Comparison of ENCODE assay signal across 2 cellular contexts in the genomic region with DNA sequence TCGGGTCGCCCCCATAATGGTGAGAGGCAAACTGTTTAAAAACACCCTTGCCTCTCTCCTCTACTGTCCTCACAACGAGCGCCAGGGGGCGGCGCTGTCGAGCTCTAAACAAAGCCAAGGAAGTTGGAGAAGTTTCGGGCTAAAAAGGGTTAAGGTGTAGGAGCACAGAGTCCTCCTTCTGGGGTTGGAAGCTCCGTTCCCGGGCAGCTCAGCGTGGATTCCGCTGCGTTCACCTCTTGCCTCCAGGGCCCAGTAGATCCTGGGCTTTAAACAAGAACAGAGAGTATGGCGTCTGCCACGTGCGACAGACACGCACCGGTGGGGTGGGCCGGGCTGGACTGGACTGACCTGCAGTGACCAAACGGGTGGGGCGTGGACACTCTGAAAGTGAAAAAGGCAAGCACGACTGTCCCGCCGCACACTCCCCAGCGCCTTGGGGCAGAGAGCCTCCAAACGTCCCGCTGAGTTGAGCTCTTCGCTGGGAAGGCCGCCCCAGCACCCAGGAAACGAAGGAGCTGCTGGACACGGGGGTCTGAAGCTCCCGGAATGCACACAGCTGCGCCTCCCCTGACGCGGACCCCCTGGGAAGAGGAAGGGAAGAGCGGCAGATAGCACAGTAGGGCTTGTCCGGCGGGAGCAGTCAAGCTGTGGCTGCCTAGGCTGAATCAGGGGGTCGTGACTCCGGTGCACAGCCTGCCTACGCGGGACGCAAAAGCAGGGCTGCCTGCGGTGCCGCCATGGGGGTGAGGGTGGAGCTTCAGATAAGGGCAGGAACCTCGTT.
TF ChIP-seq lines count a peak whose summit lies in the region.

No MANE protein-coding gene starts in this region.

TF ChIP-seq in GM23338, 12 proteins besides CTCF, POLR2A, EP300 and RAD21 (continued from another document):
- TF ChIP-seq ZNF462 (CRISPR knock-in tag; IDR thresholded peaks at IDR 0.05): 0 out of 2 replicates have a peak, but pooled peaks have one; percentile 22
- TF ChIP-seq ETS1 (IDR thresholded peaks at IDR 0.05): no peak
- TF ChIP-seq, protein P1, sequence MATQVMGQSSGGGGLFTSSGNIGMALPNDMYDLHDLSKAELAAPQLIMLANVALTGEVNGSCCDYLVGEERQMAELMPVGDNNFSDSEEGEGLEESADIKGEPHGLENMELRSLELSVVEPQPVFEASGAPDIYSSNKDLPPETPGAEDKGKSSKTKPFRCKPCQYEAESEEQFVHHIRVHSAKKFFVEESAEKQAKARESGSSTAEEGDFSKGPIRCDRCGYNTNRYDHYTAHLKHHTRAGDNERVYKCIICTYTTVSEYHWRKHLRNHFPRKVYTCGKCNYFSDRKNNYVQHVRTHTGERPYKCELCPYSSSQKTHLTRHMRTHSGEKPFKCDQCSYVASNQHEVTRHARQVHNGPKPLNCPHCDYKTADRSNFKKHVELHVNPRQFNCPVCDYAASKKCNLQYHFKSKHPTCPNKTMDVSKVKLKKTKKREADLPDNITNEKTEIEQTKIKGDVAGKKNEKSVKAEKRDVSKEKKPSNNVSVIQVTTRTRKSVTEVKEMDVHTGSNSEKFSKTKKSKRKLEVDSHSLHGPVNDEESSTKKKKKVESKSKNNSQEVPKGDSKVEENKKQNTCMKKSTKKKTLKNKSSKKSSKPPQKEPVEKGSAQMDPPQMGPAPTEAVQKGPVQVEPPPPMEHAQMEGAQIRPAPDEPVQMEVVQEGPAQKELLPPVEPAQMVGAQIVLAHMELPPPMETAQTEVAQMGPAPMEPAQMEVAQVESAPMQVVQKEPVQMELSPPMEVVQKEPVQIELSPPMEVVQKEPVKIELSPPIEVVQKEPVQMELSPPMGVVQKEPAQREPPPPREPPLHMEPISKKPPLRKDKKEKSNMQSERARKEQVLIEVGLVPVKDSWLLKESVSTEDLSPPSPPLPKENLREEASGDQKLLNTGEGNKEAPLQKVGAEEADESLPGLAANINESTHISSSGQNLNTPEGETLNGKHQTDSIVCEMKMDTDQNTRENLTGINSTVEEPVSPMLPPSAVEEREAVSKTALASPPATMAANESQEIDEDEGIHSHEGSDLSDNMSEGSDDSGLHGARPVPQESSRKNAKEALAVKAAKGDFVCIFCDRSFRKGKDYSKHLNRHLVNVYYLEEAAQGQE (IDR thresholded peaks at IDR 0.05; ENCODE audit: unreplicated experiment): no peak
- TF ChIP-seq ZNF331 (CRISPR knock-in tag; IDR thresholded peaks at IDR 0.05; ENCODE audit: low read depth): no peak
- TF ChIP-seq EZH2 (IDR thresholded peaks at IDR 0.05; ENCODE audit: low read depth, unreplicated experiment): peak; percentile 56
TF ChIP-seq in GM23338: peak in this region for 2.

TF ChIP-seq in SK-N-SH treated with all-trans-retinoic acid at 6 μM for 48 hours, 23 proteins besides CTCF, POLR2A, EP300 and RAD21 (continued from another document):
- TF ChIP-seq, protein P2, sequence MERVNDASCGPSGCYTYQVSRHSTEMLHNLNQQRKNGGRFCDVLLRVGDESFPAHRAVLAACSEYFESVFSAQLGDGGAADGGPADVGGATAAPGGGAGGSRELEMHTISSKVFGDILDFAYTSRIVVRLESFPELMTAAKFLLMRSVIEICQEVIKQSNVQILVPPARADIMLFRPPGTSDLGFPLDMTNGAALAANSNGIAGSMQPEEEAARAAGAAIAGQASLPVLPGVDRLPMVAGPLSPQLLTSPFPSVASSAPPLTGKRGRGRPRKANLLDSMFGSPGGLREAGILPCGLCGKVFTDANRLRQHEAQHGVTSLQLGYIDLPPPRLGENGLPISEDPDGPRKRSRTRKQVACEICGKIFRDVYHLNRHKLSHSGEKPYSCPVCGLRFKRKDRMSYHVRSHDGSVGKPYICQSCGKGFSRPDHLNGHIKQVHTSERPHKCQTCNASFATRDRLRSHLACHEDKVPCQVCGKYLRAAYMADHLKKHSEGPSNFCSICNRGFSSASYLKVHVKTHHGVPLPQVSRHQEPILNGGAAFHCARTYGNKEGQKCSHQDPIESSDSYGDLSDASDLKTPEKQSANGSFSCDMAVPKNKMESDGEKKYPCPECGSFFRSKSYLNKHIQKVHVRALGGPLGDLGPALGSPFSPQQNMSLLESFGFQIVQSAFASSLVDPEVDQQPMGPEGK (CRISPR knock-in tag; IDR thresholded peaks at IDR 0.05; ENCODE audit: borderline replicate concordance): no peak
- TF ChIP-seq PPARA (CRISPR knock-in tag; IDR thresholded peaks at IDR 0.05; ENCODE audit: borderline replicate concordance) (no peak), GLIS3 (CRISPR knock-in tag; IDR thresholded peaks at IDR 0.05) (no peak), ZFP3 (CRISPR knock-in tag; IDR thresholded peaks at IDR 0.05) (no peak), RARB (CRISPR knock-in tag; IDR thresholded peaks at IDR 0.05) (no peak)
